8 cellular contexts compared by ENCODE assay signal in genomic region chr2:74552914-74553811, GRCh38. TPM values are rescaled to one million over a fixed set of nuclear protein-coding genes. Genes with fewer than 3 reads are reported as not detected.
A peak's percentile ranks its signal among the peaks of the same experiment; 100 is the strongest.
DNase-seq lines count a peak whose midpoint lies in the region; ATAC-seq, FAIRE-seq and TF ChIP-seq lines count a peak whose summit lies in the region.

No MANE protein-coding gene starts in this region.

- H3K4me3 ChIP-seq in AG04450 (ENCODE audit: low read depth, low read length) (peak overlapping the region; percentile 97), WI38 (ENCODE audit: low read depth, low read length) (peak overlapping the region; percentile 96), iPS DF 6.9 (ENCODE audit: low read length) (peak overlapping the region; percentile 80; the same call in 1 of the 2 replicates)

- CTCF ChIA-PET in AG04450 (lab: Charles Lee): interaction anchor here (0.6 to 1.0 kb wide), 2 partner anchors 32 to 34 kb away, joined by 3 to 5 read pairs; no protein-coding TSS in a partner anchor

- H3K27ac Mint-ChIP-seq in stimulated activated naive B cell treated with anti-CD40 and anti-IgM and Interleukin-4, amounts not matched to agents 10 μg/mL and 1 μg/mL and 100 μg/mL, for 72 hours: peak overlapping the region; percentile 89

- DNase-seq in AG04450 (ENCODE audit: low read depth, low spot score) (no peak), GM18507 (ENCODE audit: extremely low spot score, insufficient read length, low read depth) (no peak), iPS DF 6.9 (ENCODE audit: low read depth, low spot score) (no peak), NCI-H1048 (lab: John Stamatoyannopoulos, UW) (no peak)
- DNase-seq in stimulated activated naive B cell treated with anti-CD40 and anti-IgM and Interleukin-4, amounts not matched to agents 10 μg/mL and 1 μg/mL and 100 μg/mL, for 72 hours: no peak

- FAIRE-seq in GM18507 (lab: Jason Lieb, UNC): peak; percentile 77

- POLR2A ChIA-PET in AG04450 (lab: Yijun Ruan, JAX): interaction anchor here (0.6 to 1.2 kb wide), 10 partner anchors 12 to 71 kb away, joined by 3 to 9 read pairs (median 5); no protein-coding TSS in a partner anchor

- peaks cover 4% of the 10 kb centered on the region for H3K4me1 ChIP-seq in iPS DF 6.9 (ENCODE audit: control insufficient read depth, insufficient read depth, low read length)

- H3K9me3 Mint-ChIP-seq in stimulated activated naive B cell treated with anti-CD40 and anti-IgM and Interleukin-4, amounts not matched to agents 10 μg/mL and 1 μg/mL and 100 μg/mL, for 72 hours: no peaks in the 10 kb centered on the region

- H3K4me3 Mint-ChIP-seq in stimulated activated naive B cell treated with anti-CD40 and anti-IgM and Interleukin-4, amounts not matched to agents 10 μg/mL and 1 μg/mL and 100 μg/mL, for 72 hours: peak overlapping the region; percentile 94

- WGBS in iPS DF 6.9 (ENCODE audit: insufficient coverage, insufficient read length): no CpG with 5 or more reads among the region's 27 CpGs

- H3K9me3 ChIP-seq in AG04450 (ENCODE audit: control insufficient read depth, insufficient read depth, low read length) (peaks cover 6% of the 10 kb centered on the region; the same call in 1 of the 2 replicates), iPS DF 6.9 (ENCODE audit: control insufficient read depth, insufficient read depth, low read length) (no peaks in the 10 kb centered on the region)

- H3K27me3 Mint-ChIP-seq in stimulated activated naive B cell treated with anti-CD40 and anti-IgM and Interleukin-4, amounts not matched to agents 10 μg/mL and 1 μg/mL and 100 μg/mL, for 72 hours: peaks cover 12 to 28% of the 10 kb centered on the region in 2 donors

- H3K36me3 ChIP-seq in iPS DF 6.9 (ENCODE audit: control insufficient read depth, insufficient read depth, low read length): no peaks in the 10 kb centered on the region

- H3K27me3 ChIP-seq in AG04450 (ENCODE audit: control insufficient read depth, insufficient read depth, low read length): no peaks in the 10 kb centered on the region
- H3K27me3 ChIP-seq in iPS DF 6.9 (ENCODE audit: control insufficient read depth, insufficient read depth, low read length): peaks cover 5% of the 10 kb centered on the region; the same call in 1 of the 2 replicates

- peaks cover 22 to 55% of the 10 kb centered on the region in 2 donors for H3K4me1 Mint-ChIP-seq in stimulated activated naive B cell treated with anti-CD40 and anti-IgM and Interleukin-4, amounts not matched to agents 10 μg/mL and 1 μg/mL and 100 μg/mL, for 72 hours

- H3K36me3 Mint-ChIP-seq in stimulated activated naive B cell treated with anti-CD40 and anti-IgM and Interleukin-4, amounts not matched to agents 10 μg/mL and 1 μg/mL and 100 μg/mL, for 72 hours: peaks cover 19 to 42% of the 10 kb centered on the region in 2 donors

- ATAC-seq in stimulated activated naive B cell treated with anti-CD40 and anti-IgM and Interleukin-4, amounts not matched to agents 10 μg/mL and 1 μg/mL and 100 μg/mL, for 72 hours (replicated peaks): no peak
- ATAC-seq in HG02588 (IDR thresholded peaks at IDR 0.05; ENCODE audit: unreplicated experiment) (no peak), GM21381 (IDR thresholded peaks at IDR 0.05; ENCODE audit: unreplicated experiment) (no peak)

- TF ChIP-seq CTCF in AG04450 (IDR thresholded peaks at IDR 0.05; ENCODE audit: low read depth, low read length) (no peak), WI38 (IDR thresholded peaks at IDR 0.05; ENCODE audit: low read depth, low read length) (no peak)

- H3K27ac ChIP-seq in AG04450 (ENCODE audit: low read depth, low read length) (peak overlapping the region; percentile 47), iPS DF 6.9 (ENCODE audit: low read length) (no peak overlapping the region)

RNA-seq across cellular contexts. Expression of gene LOXL3, which starts 0.6 kb away (rescaled TPM):
- 41.1 and 46.2 TPM in 2 replicates for polyA plus RNA-seq in AG04450 (2011; rRNA removed)
- polyA minus RNA-seq in AG04450 (2011; rRNA and poly(A)+ RNA removed): 31.0 and 43.9 TPM in 2 replicates

RNA-seq across cellular contexts. Expression of gene DOK1, which starts 1.4 kb away (rescaled TPM):
- polyA plus RNA-seq in AG04450 (2011; rRNA removed): 16.8 and 24.4 TPM in 2 replicates
- polyA minus RNA-seq in AG04450 (2011; rRNA and poly(A)+ RNA removed): 20.9 and 31.4 TPM in 2 replicates

RNA-seq across cellular contexts. Expression of gene HTRA2, which starts 23.4 kb away (rescaled TPM):
- 20.2 and 22.4 TPM in 2 replicates for polyA plus RNA-seq in AG04450 (2011; rRNA removed)
- 20.1 and 27.3 TPM in 2 replicates for polyA minus RNA-seq in AG04450 (2011; rRNA and poly(A)+ RNA removed)

RNA-seq across cellular contexts. Expression of gene AUP1, which starts 23.7 kb away (rescaled TPM):
- polyA plus RNA-seq in AG04450 (2011; rRNA removed): 51.9 and 64.4 TPM in 2 replicates
- 46.1 and 58.0 TPM in 2 replicates for polyA minus RNA-seq in AG04450 (2011; rRNA and poly(A)+ RNA removed)

RNA-seq across cellular contexts. Expression of gene DQX1, which starts 27.1 kb away (rescaled TPM):
- 0.02 TPM in 1 of 2 replicates, not detected in the other for polyA plus RNA-seq in AG04450 (2011; rRNA removed)
- 0.18 TPM in 1 of 2 replicates, not detected in the other for polyA minus RNA-seq in AG04450 (2011; rRNA and poly(A)+ RNA removed)
